In genomic region chr1:234955107-234955731, GRCh38 we compare ENCODE assay signal across 8 cellular contexts.
DNase-seq lines count a peak whose midpoint lies in the region; ATAC-seq and TF ChIP-seq lines count a peak whose summit lies in the region.

No MANE protein-coding gene starts in this region.

- peak; percentile 62 for DNase-seq in GM06990 (ENCODE audit: extremely low read depth, insufficient read length)
- DNase-seq in KG1 (lab: John Stamatoyannopoulos, UW), result peak; percentile 57
- peak; percentile 71 to 91 for DNase-seq in left colon
- DNase-seq in activated effector memory CD4-positive, alpha-beta T cell treated with Interleukin-2 at 50 U/mL for 16 hours, result no peak
- DNase-seq in D341Med (ENCODE audit: low spot score), result no peak

- no peaks in the 10 kb centered on the region for H3K36me3 ChIP-seq in GM06990 (ENCODE audit: control insufficient read depth, insufficient read depth, low read length)
- H3K36me3 ChIP-seq in stomach smooth muscle (ENCODE audit: control insufficient read depth in 2 of 2, insufficient read depth in 2 of 2, low read length in 2 of 2), result no peaks in the 10 kb centered on the region

- H3K4me3 ChIP-seq in GM06990 (replicated peaks; ENCODE audit: low read depth, low read length), result peak overlapping the region; percentile 26; the same call in 1 of the 2 replicates
- no peak overlapping the region for H3K4me3 ChIP-seq in stomach smooth muscle (ENCODE audit: low read length in 2 of 2)

- no peaks in the 10 kb centered on the region for H3K27me3 Mint-ChIP-seq in activated naive CD8-positive, alpha-beta T cell

- peak; percentile 31 for ATAC-seq in left colon
- ATAC-seq in GM18519 (IDR thresholded peaks at IDR 0.05; ENCODE audit: low FRiP score, unreplicated experiment), result no peak

- TF ChIP-seq CTCF in GM06990 (IDR thresholded peaks at IDR 0.05; ENCODE audit: insufficient read depth, low read length, poor library complexity, severe bottlenecking), result no peak

- peak overlapping the region; percentile 76 for H3K27ac Mint-ChIP-seq in activated naive CD8-positive, alpha-beta T cell

- no peaks in the 10 kb centered on the region for H3K9me3 Mint-ChIP-seq in activated naive CD8-positive, alpha-beta T cell (ENCODE audit: low read depth)

- peaks cover 48% of the 10 kb centered on the region for H3K4me1 Mint-ChIP-seq in activated naive CD8-positive, alpha-beta T cell (ENCODE audit: low read depth)

- H3K9me3 ChIP-seq in stomach smooth muscle (ENCODE audit: control insufficient read depth in 2 of 2, low read length in 2 of 2), result no peaks in the 10 kb centered on the region

- intact Hi-C loops in left colon (cut with DNase I, micrococcal nuclease), result no loop called here

- peaks cover 30% of the 10 kb centered on the region for H3K4me1 ChIP-seq in stomach smooth muscle (ENCODE audit: control insufficient read depth, insufficient read depth, low read length)

- H3K36me3 Mint-ChIP-seq in activated naive CD8-positive, alpha-beta T cell, result no peaks in the 10 kb centered on the region

- peak overlapping the region in 1 of 2 donors; percentile 22 for H3K9ac ChIP-seq in stomach smooth muscle (ENCODE audit: low read length in 2 of 2)

- H3K27me3 ChIP-seq in GM06990 (replicated peaks; ENCODE audit: control insufficient read depth, insufficient read depth, low read length), result no peaks in the 10 kb centered on the region
- no peaks in the 10 kb centered on the region for H3K27me3 ChIP-seq in stomach smooth muscle (ENCODE audit: control insufficient read depth in 1 of 2, insufficient read depth in 2 of 2, low read length in 2 of 2)

- no peak overlapping the region for H3K4me3 Mint-ChIP-seq in activated naive CD8-positive, alpha-beta T cell

- peak overlapping the region; percentile 31 for H3K27ac ChIP-seq in stomach smooth muscle (ENCODE audit: low read length)

Comparison
In these comparisons a context has a peak if more than half of its experiments do, and no peak if none do; other contexts are left out.
1. DNase-seq: peak in GM06990 (single experiment), KG1 (single experiment) and left colon (2 of 2); none in activated effector memory CD4-positive, alpha-beta T cell treated with Interleukin-2 at 50 U/mL for 16 hours (single experiment) and D341Med (single experiment).